ENCODE assay signal across 24 cellular contexts in genomic region chr10:124450783-124451057, GRCh38. TPM values are rescaled to one million over a fixed set of nuclear protein-coding genes. Genes with fewer than 3 reads are reported as not detected.
DNase-seq lines count a peak whose midpoint lies in the region; ATAC-seq, FAIRE-seq and TF ChIP-seq lines count a peak whose summit lies in the region.
"Had no signal": no experiment of that assay in that cellular context is flagged by ENCODE, and none has a peak within 500 bp of the region (broad histone marks: within the 10 kb centered on the region; RNA-seq: fewer than 3 reads in every experiment).

No MANE protein-coding gene starts in this region.

- H3K79me2 ChIP-seq in HCT116 (ENCODE audit: insufficient read depth, low read length): no peaks in the 10 kb centered on the region

- H3K4me1 Mint-ChIP-seq in nephron progenitor cell (peaks cover 35% of the 10 kb centered on the region), T-cell (peaks cover 25 to 27% (median 25%) of the 10 kb centered on the region in 3 donors)

- no peak for FAIRE-seq in A549 (lab: Jason Lieb, UNC)

- TF ChIP-seq RAD21 in A549 (conservative IDR thresholded peaks at IDR 0.05 in 1 of 2, IDR thresholded peaks at IDR 0.05 in 1 of 2) (no peak), HCT116 (IDR thresholded peaks at IDR 0.05; ENCODE audit: low read depth) (no peak)

- BruUV-seq in HCT116 (replicated peaks; lab: Mats Ljungman, UMichigan): no TSS peak

- H3K36me3 ChIP-seq in HCT116 (ENCODE audit: control insufficient read depth in 1 of 2, insufficient read depth in 2 of 2, low read length in 2 of 2) (no peaks in the 10 kb centered on the region), ectodermal cell (ENCODE audit: control insufficient read depth, insufficient read depth, low read length) (no peaks in the 10 kb centered on the region), aorta (ENCODE audit: control insufficient read depth in 1 of 2, insufficient read depth in 2 of 2, low read length in 1 of 2) (no peaks in the 10 kb centered on the region)
- H3K36me3 ChIP-seq: cardiac muscle cell, HAP-1, heart right ventricle, left ventricle myocardium inferior, MG63, spleen had no signal

- no peak for TF ChIP-seq CTCF in A549 (IDR thresholded peaks at IDR 0.05)
- TF ChIP-seq CTCF in HCT116 (IDR thresholded peaks at IDR 0.05 in 2 of 3, conservative IDR thresholded peaks at IDR 0.05 in 1 of 3; ENCODE audit: borderline replicate concordance in 1 of 3, insufficient read depth in 1 of 3, low read depth in 2 of 3, low read length in 2 of 3): no peak
- TF ChIP-seq CTCF in nephron progenitor cell (IDR thresholded peaks at IDR 0.05): no peak

- no peak for DNase-seq in A549 (ENCODE audit: low read depth in 1 of 2, low spot score in 1 of 2)
- no peak for DNase-seq in HCT116 (ENCODE audit: low read depth, low spot score)
- no peak for DNase-seq in nephron progenitor cell
- DNase-seq in SIG-M5 (lab: John Stamatoyannopoulos, UW): no peak
- no peak for DNase-seq in aorta
- DNase-seq in T-cell: no peak
- no peak for DNase-seq in NCI-H69 (lab: John Stamatoyannopoulos, UW)
- DNase-seq: ACHN; activated CD4-positive, alpha-beta memory T cell treated with anti-CD3 and anti-CD28 coated beads, Interleukin-2, amount 10 ng/mL, durations not matched to agents 7 days and 5 days; heart right ventricle; left ventricle myocardium inferior; MG63; mucosa of descending colon; NCI-H1417 treated with DMSO at 0.1 percent for 48 hours; NCI-H2107; spleen; stimulated activated CD4-positive, alpha-beta T cell treated with anti-CD3 and anti-CD28 coated beads, Interleukin-4, amount 100 ng/mL, for 4 hours; T-helper 9 cell; trophoblast cell had no signal

- H3K9ac ChIP-seq in HCT116 (ENCODE audit: low read length): no peak overlapping the region

- H3K9me3 ChIP-seq in A549 (no peaks in the 10 kb centered on the region), HCT116 (ENCODE audit: control insufficient read depth in 1 of 2, insufficient read depth in 1 of 2, low read depth in 1 of 2, low read length in 2 of 2) (no peaks in the 10 kb centered on the region), ectodermal cell (ENCODE audit: control insufficient read depth, low read length) (no peaks in the 10 kb centered on the region), aorta (ENCODE audit: control insufficient read depth, low read length) (no peaks in the 10 kb centered on the region)
- H3K9me3 ChIP-seq: HAP-1, heart right ventricle, left ventricle myocardium inferior, MG63, mucosa of descending colon, spleen had no signal

- H3K4me1 ChIP-seq in A549 (peaks cover 14% of the 10 kb centered on the region), HCT116 (ENCODE audit: control insufficient read depth in 1 of 2, insufficient read depth in 2 of 2, low read length in 2 of 2) (peaks cover 11 to 19% of the 10 kb centered on the region in 2 experiments), ectodermal cell (ENCODE audit: control insufficient read depth, insufficient read depth, low read length) (peaks cover 26% of the 10 kb centered on the region), aorta (ENCODE audit: control insufficient read depth in 1 of 2, insufficient read depth in 2 of 2, low read length in 2 of 2) (no peaks in the 10 kb centered on the region)

- peak overlapping the region; percentile 98; the same call in 1 of the 3 replicates for H3K4me2 ChIP-seq in A549
- H3K4me2 ChIP-seq in HCT116 (ENCODE audit: low read length): peak overlapping the region; percentile 95

- CTCF ChIA-PET in A549 (lab: Yijun Ruan, JAX) (interaction anchor here (1.1 kb wide), 1 partner anchor 10 kb away, joined by 3 read pairs; no protein-coding TSS in a partner anchor), HCT116 (lab: Charles Lee) (no interaction called here), T-cell (lab: Charles Lee) (no interaction called here)

- no peaks in the 10 kb centered on the region for H4K20me1 ChIP-seq in HCT116 (ENCODE audit: insufficient read depth)

- no peaks in the 10 kb centered on the region for H3K9me2 ChIP-seq in HCT116 (ENCODE audit: insufficient read depth)

- H3K36me3 Mint-ChIP-seq in nephron progenitor cell (ENCODE audit: low read depth) (no peaks in the 10 kb centered on the region), T-cell (no peaks in the 10 kb centered on the region)

- TF ChIP-seq EP300 in A549 (IDR thresholded peaks at IDR 0.05): no peak

- H3K27me3 ChIP-seq in HCT116 (ENCODE audit: insufficient read depth, low read length): no peaks in the 10 kb centered on the region; the same call in 1 of the 2 replicates
- H3K27me3 ChIP-seq in ectodermal cell (ENCODE audit: control insufficient read depth, insufficient read depth, low read length, poor library complexity, severe bottlenecking): peaks cover 100% of the 10 kb centered on the region
- H3K27me3 ChIP-seq in aorta (ENCODE audit: control insufficient read depth in 1 of 2, insufficient read depth in 2 of 2, low read length in 1 of 2): peaks cover 0 to 2% of the 10 kb centered on the region in 2 donors

- H2AFZ ChIP-seq in HCT116 (ENCODE audit: low read depth, low read length, poor library complexity, severe bottlenecking): peak overlapping the region; percentile 89

- H3K27me3 Mint-ChIP-seq in nephron progenitor cell (ENCODE audit: low read depth, poor library complexity) (peaks cover 98% of the 10 kb centered on the region), T-cell (peaks cover 71 to 84% of the 10 kb centered on the region in 2 donors)

- TF ChIP-seq POLR2A in A549 (IDR thresholded peaks at IDR 0.05; ENCODE audit: low read length) (no peak), HCT116 (IDR thresholded peaks at IDR 0.05; ENCODE audit: borderline replicate concordance, extremely low read depth, insufficient read depth, insufficient read length) (no peak)

- H3K27ac Mint-ChIP-seq in nephron progenitor cell (no peak overlapping the region), T-cell (no peak overlapping the region)
- H3K27ac Mint-ChIP-seq: activated CD4-positive, alpha-beta memory T cell treated with anti-CD3 and anti-CD28 coated beads, Interleukin-2, amount 10 ng/mL, durations not matched to agents 7 days and 5 days; dendritic cell treated with granulocyte-macrophage colony-stimulating factor and Interleukin-4, amounts not matched to agents 40 ng/mL and 50 ng/mL, for 4 days had no signal

- WGBS in A549 (ENCODE audit: missing lambda C conversion rate): 54% methylated on average over 5 of the region's 5 CpGs
- 13 to 18% methylated on average over 5 of the region's 5 CpGs for WGBS in ectodermal cell, 2 experiments
- 16 to 21% methylated on average over 5 of the region's 5 CpGs for WGBS in aorta, 2 donors

- no peak overlapping the region for H3K27ac ChIP-seq in A549
- H3K27ac ChIP-seq in HCT116 (ENCODE audit: low read depth, low read length): no peak overlapping the region
- no peak overlapping the region for H3K27ac ChIP-seq in ectodermal cell (ENCODE audit: insufficient read depth, low read depth, low read length, poor library complexity, severe bottlenecking)
- H3K27ac ChIP-seq in aorta (ENCODE audit: low read depth in 1 of 2, low read length in 2 of 2): no peak overlapping the region
- H3K27ac ChIP-seq: C4-2B, cardiac muscle cell, heart right ventricle, left ventricle myocardium inferior, spleen had no signal

- POLR2A ChIA-PET in A549 (lab: Yijun Ruan, JAX) (interaction anchor here (0.6 kb wide), 1 partner anchor 10 kb away, joined by 8 read pairs; no protein-coding TSS in a partner anchor), HCT116 (lab: Charles Lee) (no interaction called here), T-cell (lab: Charles Lee) (no interaction called here)

- H3K4me3 ChIP-seq in A549: no peak overlapping the region
- H3K4me3 ChIP-seq in HCT116 (replicated peaks in 1 of 2; ENCODE audit: low read depth in 1 of 2, low read length in 2 of 2): no peak overlapping the region; a peak in 1 of 4 replicates
- H3K4me3 ChIP-seq in ectodermal cell (ENCODE audit: insufficient read depth, low read depth, low read length): peak overlapping the region; percentile 28
- no peak overlapping the region for H3K4me3 ChIP-seq in aorta (ENCODE audit: low read length in 2 of 2)
- H3K4me3 ChIP-seq: mucosa of descending colon had no signal

- intact Hi-C loops in HCT116 (cut with micrococcal nuclease): no loop called here
- intact Hi-C loops in aorta (cut with DNase I): no loop called here

- ATAC-seq in A549: no peak
- no peak for ATAC-seq in HCT116
- no peak for ATAC-seq in aorta (ENCODE audit: low FRiP score)
- ATAC-seq in T-cell (replicated peaks in 1 of 4): no peak

- RAD21 ChIA-PET in HCT116 (lab: Charles Lee; ENCODE audit: low non-redundant PET in 1 of 2, low total read pairs in 2 of 2, uncharacterized antibody in 2 of 2, unreplicated experiment in 2 of 2): no interaction called here

- H3K9me3 Mint-ChIP-seq in nephron progenitor cell: no peaks in the 10 kb centered on the region
- no peaks in the 10 kb centered on the region for H3K9me3 Mint-ChIP-seq in T-cell
- H3K9me3 Mint-ChIP-seq: activated CD4-positive, alpha-beta memory T cell treated with anti-CD3 and anti-CD28 coated beads, Interleukin-2, amount 10 ng/mL, durations not matched to agents 7 days and 5 days; dendritic cell treated with granulocyte-macrophage colony-stimulating factor and Interleukin-4, amounts not matched to agents 40 ng/mL and 50 ng/mL, for 4 days had no signal

- H3K4me3 Mint-ChIP-seq in nephron progenitor cell (peak overlapping the region; percentile 85), T-cell (peak overlapping the region in 1 of 3 donors; percentile 54)
- H3K4me3 Mint-ChIP-seq: activated CD4-positive, alpha-beta memory T cell treated with anti-CD3 and anti-CD28 coated beads, Interleukin-2, amount 10 ng/mL, durations not matched to agents 7 days and 5 days; dendritic cell treated with granulocyte-macrophage colony-stimulating factor and Interleukin-4, amounts not matched to agents 40 ng/mL and 50 ng/mL, for 4 days had no signal

RNA-seq across cellular contexts. Expression of gene NKX1-2, which starts 0.9 kb away (rescaled TPM):
- polyA plus RNA-seq in A549 (2011; rRNA removed) (0.16 and 0.20 TPM in 2 replicates), A549 (2017; fragmentation: RNase III; extraction: RNeasy Plus Mini Kit Qiagen cat#74134 plus additional on column Dnase treatment) (0.03 to 0.08 TPM (median 0.03 TPM) in 3 replicates), aorta (not detected)
- 0.01 TPM in 1 of 2 replicates, not detected in the other for polyA plus RNA-seq in A549 (2012; cell fraction: cytosol; rRNA removed)
- polyA plus RNA-seq in A549 (2012; cell fraction: nucleus; rRNA removed): not detected in 2 replicates
- polyA minus RNA-seq in A549 (2011; rRNA and poly(A)+ RNA removed): 0.10 and 0.12 TPM in 2 replicates
- total RNA-seq in HCT116 (2021; ENCODE audit: unreplicated experiment) (3.4 TPM), aorta (not detected), T-cell (under 1 TPM in 1 of 5 donors, not detected in 4; 0.12 TPM)
- polyA plus RNA-seq in HCT116 (2012): 1.3 and 1.9 TPM in 2 replicates
- polyA plus RNA-seq in ectodermal cell (2013, experiment 1 of 4): not detected
- 0.16 TPM for polyA plus RNA-seq in ectodermal cell (2013, experiment 2 of 4)
- 0.32 TPM for polyA plus RNA-seq in ectodermal cell (2013, experiment 3 of 4)
- polyA plus RNA-seq in ectodermal cell (2013, experiment 4 of 4): 0.16 TPM
- total RNA-seq: activated CD4-positive, alpha-beta memory T cell treated with anti-CD3 and anti-CD28 coated beads, Interleukin-2, amount 10 ng/mL, durations not matched to agents 7 days and 5 days; heart right ventricle; left ventricle myocardium inferior; mucosa of descending colon; spleen had no signal
- polyA plus RNA-seq: cardiac muscle cell, heart right ventricle, spleen had no signal

RNA-seq across cellular contexts. Expression of gene LHPP, which starts 10.9 kb away (rescaled TPM):
- polyA plus RNA-seq in A549 (2011; rRNA removed) (18.6 and 21.7 TPM in 2 replicates), A549 (2017; fragmentation: RNase III; extraction: RNeasy Plus Mini Kit Qiagen cat#74134 plus additional on column Dnase treatment) (11.5 to 15.7 TPM (median 14.4 TPM) in 3 replicates), aorta (10 to 100 TPM; 16.9 to 22.0 TPM)
- polyA plus RNA-seq in A549 (2012; cell fraction: cytosol; rRNA removed): 13.2 and 16.1 TPM in 2 replicates
- polyA plus RNA-seq in A549 (2012; cell fraction: nucleus; rRNA removed): 14.0 and 22.8 TPM in 2 replicates
- 10.6 and 15.7 TPM in 2 replicates for polyA minus RNA-seq in A549 (2011; rRNA and poly(A)+ RNA removed)
- total RNA-seq in HCT116 (2021; ENCODE audit: unreplicated experiment) (45.8 TPM), aorta (10 to 100 TPM; 11.5 to 20.2 TPM), T-cell (10 to 100 TPM; 13.2 to 27.4 (median 22.3) TPM)
- 56.9 and 58.2 TPM in 2 replicates for polyA plus RNA-seq in HCT116 (2012)
- 13.1 TPM for polyA plus RNA-seq in ectodermal cell (2013, experiment 1 of 4)
- polyA plus RNA-seq in ectodermal cell (2013, experiment 2 of 4): 16.6 TPM
- polyA plus RNA-seq in ectodermal cell (2013, experiment 3 of 4): 14.5 TPM
- polyA plus RNA-seq in ectodermal cell (2013, experiment 4 of 4): 19.9 TPM

RNA-seq across cellular contexts. Expression of gene OAT, which starts 32.0 kb away (rescaled TPM):
- polyA plus RNA-seq in A549 (2011; rRNA removed): 82.6 and 97.6 TPM in 2 replicates
- 34.2 and 40.9 TPM in 2 replicates for polyA plus RNA-seq in A549 (2012; cell fraction: cytosol; rRNA removed)
- polyA plus RNA-seq in A549 (2012; cell fraction: nucleus; rRNA removed): 20.9 and 43.4 TPM in 2 replicates
- 74.5 to 81.3 TPM (median 75.3 TPM) in 3 replicates for polyA plus RNA-seq in A549 (2017; fragmentation: RNase III; extraction: RNeasy Plus Mini Kit Qiagen cat#74134 plus additional on column Dnase treatment)
- 34.0 and 40.0 TPM in 2 replicates for polyA minus RNA-seq in A549 (2011; rRNA and poly(A)+ RNA removed)
- total RNA-seq in HCT116 (2021; ENCODE audit: unreplicated experiment): 133 TPM
- polyA plus RNA-seq in HCT116 (2012): 48.4 and 63.2 TPM in 2 replicates
- 31.5 TPM for polyA plus RNA-seq in ectodermal cell (2013, experiment 1 of 4)
- polyA plus RNA-seq in ectodermal cell (2013, experiment 2 of 4): 28.7 TPM
- polyA plus RNA-seq in ectodermal cell (2013, experiment 3 of 4): 26.1 TPM
- polyA plus RNA-seq in ectodermal cell (2013, experiment 4 of 4): 28.0 TPM
- 100 to 1,000 TPM; 105 to 113 TPM for total RNA-seq in aorta
- 100 to 1,000 TPM; 114 to 235 TPM for polyA plus RNA-seq in aorta
- total RNA-seq in T-cell: 10 to 100 TPM; 23.2 to 42.5 (median 38.1) TPM
